Comparison of ENCODE assay signal across 10 cellular contexts in the genomic region with DNA sequence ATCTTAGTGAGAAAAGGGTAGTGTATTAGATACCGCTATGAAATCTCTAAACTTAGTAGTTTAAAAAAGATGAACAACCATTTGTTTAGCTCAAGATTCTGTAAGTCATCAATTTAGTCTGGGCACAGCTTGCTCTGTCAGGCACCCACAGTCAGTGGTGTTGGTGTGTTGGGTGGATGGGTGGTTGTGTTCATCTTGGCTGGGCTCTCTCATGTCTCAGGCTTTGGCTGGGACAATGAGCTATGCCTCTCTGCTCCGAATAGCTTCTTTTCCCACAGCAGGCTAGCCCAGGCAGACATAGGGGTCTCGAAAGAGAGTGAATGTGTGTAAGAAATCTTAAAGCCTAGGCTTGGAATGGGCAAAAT.
DNase-seq lines count a peak whose midpoint lies in the region; ATAC-seq, FAIRE-seq and TF ChIP-seq lines count a peak whose summit lies in the region.
"Had no signal": no experiment of that assay in that cellular context is flagged by ENCODE, and none has a peak within 500 bp of the region (broad histone marks: within the 10 kb centered on the region; RNA-seq: fewer than 3 reads in every experiment).

No MANE protein-coding gene starts in this region.

- intact Hi-C loops in testis (cut with DNase I; ENCODE audit: low total_unique reads), result no loop called here

- no peak overlapping the region for H2BK120ac ChIP-seq in H1 (replicated peaks; ENCODE audit: low read depth, low read length)

- H3K4me3 ChIP-seq in H1 (ENCODE audit: extremely low read depth in 1 of 4, insufficient read depth in 2 of 4, low read depth in 3 of 4, low read length in 4 of 4), result no peak overlapping the region
- H3K4me3 ChIP-seq in neural progenitor cell, result no peak overlapping the region
- H3K4me3 ChIP-seq in testis, result no peak overlapping the region
- H3K4me3 ChIP-seq in GM23248, result no peak overlapping the region
- no peak overlapping the region for H3K4me3 ChIP-seq in foreskin fibroblast (ENCODE audit: low read depth in 1 of 2, low read length in 2 of 2)

- H2BK15ac ChIP-seq in H1 (ENCODE audit: low read length), result no peak overlapping the region

- H4K8ac ChIP-seq in H1 (ENCODE audit: extremely low read depth, insufficient read depth, low read length), result no peak overlapping the region

- no peaks in the 10 kb centered on the region for H3F3A ChIP-seq in neural progenitor cell (ENCODE audit: low read depth)
- H3F3A ChIP-seq in GM23248 (ENCODE audit: insufficient read depth), result no peaks in the 10 kb centered on the region

- H4K91ac ChIP-seq in H1 (replicated peaks; ENCODE audit: insufficient read length, low read length), result no peak overlapping the region

- H3K9me3 Mint-ChIP-seq in neural progenitor cell, result no peaks in the 10 kb centered on the region

- CTCF ChIA-PET in H1 (lab: Charles Lee; ENCODE audit: partially characterized antibody), result interaction anchor here (0.6 to 1.4 kb wide), 3 partner anchors 17 to 465 kb away, joined by 3 read pairs; no protein-coding TSS in a partner anchor

- no peaks in the 10 kb centered on the region for H3K9me2 ChIP-seq in GM23248 (ENCODE audit: insufficient read depth)

- no peak overlapping the region for H3K9ac ChIP-seq in H1 (replicated peaks in 1 of 4; ENCODE audit: extremely low read depth in 1 of 4, low read depth in 3 of 4, low read length in 3 of 4)
- H3K9ac ChIP-seq in neural progenitor cell, result no peak overlapping the region
- no peak overlapping the region for H3K9ac ChIP-seq in GM23248

- no peak overlapping the region for H4K5ac ChIP-seq in H1 (ENCODE audit: insufficient read length, low read depth, low read length)

- H3K4ac ChIP-seq in H1 (replicated peaks; ENCODE audit: insufficient read length, low read depth, low read length), result no peak overlapping the region

- no peak overlapping the region for H2BK5ac ChIP-seq in H1 (ENCODE audit: low read depth, low read length)

- in situ Hi-C loops in GM23248 (cut with MboI), result no loop called here

- H3K14ac ChIP-seq in H1 (ENCODE audit: insufficient read length), result no peak overlapping the region

- H3K18ac ChIP-seq in H1 (ENCODE audit: extremely low read depth, low read length), result no peak overlapping the region

- POLR2A ChIA-PET in H1 (lab: Charles Lee; ENCODE audit: partially characterized antibody), result no interaction called here

- TF ChIP-seq POLR2A in H1 (IDR thresholded peaks at IDR 0.05; ENCODE audit: control extremely low read depth in 1 of 2, low read depth in 2 of 2, low read length in 2 of 2) (no peak), testis (IDR thresholded peaks at IDR 0.05) (no peak)

- peaks cover 0 to 11% (median 3%) of the 10 kb centered on the region in 4 experiments; a peak in 2 of 7 replicates for H3K4me1 ChIP-seq in H1 (replicated peaks in 1 of 4; ENCODE audit: control insufficient read depth in 3 of 4, insufficient read depth in 4 of 4, low read length in 3 of 4)
- peaks cover 5% of the 10 kb centered on the region for H3K4me1 ChIP-seq in neural progenitor cell
- no peaks in the 10 kb centered on the region for H3K4me1 ChIP-seq in testis
- H3K4me1 ChIP-seq in GM23248 (ENCODE audit: insufficient read depth), result peaks cover 3% of the 10 kb centered on the region; the same call in 1 of the 2 replicates

- no peak for FAIRE-seq in H1 (lab: Jason Lieb, UNC)

- H3K4me2 ChIP-seq in H1 (ENCODE audit: insufficient read depth in 1 of 2, low read depth in 2 of 2, low read length in 2 of 2) (no peak overlapping the region), neural progenitor cell (no peak overlapping the region), GM23248 (ENCODE audit: unreplicated experiment) (no peak overlapping the region)

- H3K27ac Mint-ChIP-seq in neural progenitor cell, result no peak overlapping the region

- no peaks in the 10 kb centered on the region for H3K23me2 ChIP-seq in H1 (ENCODE audit: low read depth, low read length)

- H3K27ac ChIP-seq in H1 (ENCODE audit: low read depth, low read length) (no peak overlapping the region), neural progenitor cell (no peak overlapping the region), testis (no peak overlapping the region), GM23248 (no peak overlapping the region)

- ATAC-seq in GM19025 (IDR thresholded peaks at IDR 0.05; ENCODE audit: low read depth, unreplicated experiment), result peak; percentile 19
- ATAC-seq in GM21717 (IDR thresholded peaks at IDR 0.05; ENCODE audit: unreplicated experiment), result peak; percentile 19
- peak; percentile 19 for ATAC-seq in HG03139 (IDR thresholded peaks at IDR 0.05; ENCODE audit: unreplicated experiment)

- H3K4me3 Mint-ChIP-seq in neural progenitor cell, result no peak overlapping the region

- H3K79me1 ChIP-seq in H1 (ENCODE audit: low read depth, low read length), result no peaks in the 10 kb centered on the region

- H3K36me3 ChIP-seq in H1 (ENCODE audit: control insufficient read depth in 2 of 4, insufficient read depth in 4 of 4, low read length in 3 of 4) (no peaks in the 10 kb centered on the region), neural progenitor cell (no peaks in the 10 kb centered on the region), testis (ENCODE audit: low read depth, missing control alignments) (no peaks in the 10 kb centered on the region), GM23248 (ENCODE audit: low read depth) (no peaks in the 10 kb centered on the region)

- DNase-seq in H1 (ENCODE audit: low read depth in 1 of 2, low spot score in 2 of 2) (no peak), neural progenitor cell (ENCODE audit: low spot score) (no peak), testis (no peak), GM23248 (no peak), foreskin fibroblast (no peak)
- DNase-seq: caudate nucleus, NCI-H1436 had no signal

- no peak overlapping the region for H3K56ac ChIP-seq in H1 (replicated peaks; ENCODE audit: insufficient read length, low read depth, low read length)

- H3K4me1 Mint-ChIP-seq in neural progenitor cell, result no peaks in the 10 kb centered on the region

- no peak for TF ChIP-seq CTCF in H1 (IDR thresholded peaks at IDR 0.05; ENCODE audit: control extremely low read depth in 1 of 3, insufficient read depth in 1 of 3, low read depth in 1 of 3, low read length in 3 of 3)
- no peak for TF ChIP-seq CTCF in neural progenitor cell (IDR thresholded peaks at IDR 0.05)
- no peak for TF ChIP-seq CTCF in testis (IDR thresholded peaks at IDR 0.05)
- TF ChIP-seq CTCF in foreskin fibroblast (IDR thresholded peaks at IDR 0.05; ENCODE audit: low read depth, low read length), result no peak

- TF ChIP-seq RAD21 in H1 (IDR thresholded peaks at IDR 0.05 in 1 of 2, conservative IDR thresholded peaks at IDR 0.05 in 1 of 2; ENCODE audit: low read depth in 2 of 2, low read length in 2 of 2), result no peak

- no peak overlapping the region for H2AK5ac ChIP-seq in H1 (ENCODE audit: low read depth, low read length)

- no peak for TF ChIP-seq EP300 in H1 (IDR thresholded peaks at IDR 0.05; ENCODE audit: borderline replicate concordance in 1 of 2, low read depth in 2 of 2, low read length in 2 of 2)

- H2AFZ ChIP-seq in H1 (ENCODE audit: low read length) (no peak overlapping the region), neural progenitor cell (replicated peaks) (no peak overlapping the region), GM23248 (no peak overlapping the region)

- H4K20me1 ChIP-seq in H1 (replicated peaks in 1 of 2; ENCODE audit: control insufficient read depth in 1 of 2, insufficient read depth in 2 of 2, low read length in 2 of 2) (no peaks in the 10 kb centered on the region), neural progenitor cell (ENCODE audit: low read depth) (no peaks in the 10 kb centered on the region), GM23248 (ENCODE audit: insufficient read depth) (no peaks in the 10 kb centered on the region)

- H3K9me3 ChIP-seq in H1 (ENCODE audit: insufficient read depth in 2 of 2, low read depth in 1 of 2, low read length in 1 of 2), result no peaks in the 10 kb centered on the region; a peak in 2 of 4 replicates
- H3K9me3 ChIP-seq in neural progenitor cell (ENCODE audit: low read depth), result no peaks in the 10 kb centered on the region
- no peaks in the 10 kb centered on the region for H3K9me3 ChIP-seq in testis
- H3K9me3 ChIP-seq in GM23248 (ENCODE audit: low read depth), result no peaks in the 10 kb centered on the region

- H3K79me2 ChIP-seq in H1 (ENCODE audit: control insufficient read depth in 1 of 2, insufficient read depth in 2 of 2, low read length in 2 of 2) (no peaks in the 10 kb centered on the region), neural progenitor cell (ENCODE audit: low read depth) (no peaks in the 10 kb centered on the region), GM23248 (ENCODE audit: insufficient read depth) (no peaks in the 10 kb centered on the region)

- H3K36me3 Mint-ChIP-seq in neural progenitor cell, result no peaks in the 10 kb centered on the region

- H3K27me3 Mint-ChIP-seq in neural progenitor cell (ENCODE audit: insufficient read depth, low read depth), result peaks cover 6% of the 10 kb centered on the region

- peak overlapping the region; percentile 51; the same call in 1 of the 2 replicates for H2BK20ac ChIP-seq in H1 (ENCODE audit: low read length)

- 88% methylated on average over 3 of the region's 3 CpGs; no CpG with 5 or more reads in 1 of the 2 experiments for WGBS in H1 (ENCODE audit: extremely low coverage in 1 of 2, insufficient coverage in 1 of 2, insufficient read length in 1 of 2, insufficient replicate concordance in 2 of 2, low coverage in 1 of 2, low lambda C conversion rate in 2 of 2, missing lambda C conversion rate in 1 of 2), 2 experiments
- 89 to 90% methylated on average over 3 of the region's 3 CpGs for WGBS in testis, 2 donors
- 92 to 97% methylated on average over 3 of the region's 3 CpGs for WGBS in GM23248 (ENCODE audit: low coverage in 1 of 2, low lambda C conversion rate in 2 of 2, missing lambda C conversion rate in 2 of 2), 2 experiments

- no peak overlapping the region for H3K23ac ChIP-seq in H1 (ENCODE audit: insufficient read length)

- H3K27me3 ChIP-seq in H1 (replicated peaks in 1 of 4; ENCODE audit: control insufficient read depth in 3 of 4, extremely low read depth in 1 of 4, insufficient read depth in 3 of 4, low read length in 3 of 4), result peaks cover 0 to 2% (median 0%) of the 10 kb centered on the region in 4 experiments; a peak in 1 of 7 replicates
- no peaks in the 10 kb centered on the region for H3K27me3 ChIP-seq in neural progenitor cell
- no peaks in the 10 kb centered on the region for H3K27me3 ChIP-seq in testis
- H3K27me3 ChIP-seq in GM23248 (replicated peaks; ENCODE audit: insufficient read depth), result 0 out of 2 replicates have a peak, but pooled peaks cover 2% of the 10 kb centered on the region

- no peak overlapping the region for H2BK12ac ChIP-seq in H1 (ENCODE audit: low read depth, low read length)

TF ChIP-seq in H1, 55 proteins besides CTCF, POLR2A, EP300 and RAD21 (continues in another document):
- TF ChIP-seq, protein P1, sequence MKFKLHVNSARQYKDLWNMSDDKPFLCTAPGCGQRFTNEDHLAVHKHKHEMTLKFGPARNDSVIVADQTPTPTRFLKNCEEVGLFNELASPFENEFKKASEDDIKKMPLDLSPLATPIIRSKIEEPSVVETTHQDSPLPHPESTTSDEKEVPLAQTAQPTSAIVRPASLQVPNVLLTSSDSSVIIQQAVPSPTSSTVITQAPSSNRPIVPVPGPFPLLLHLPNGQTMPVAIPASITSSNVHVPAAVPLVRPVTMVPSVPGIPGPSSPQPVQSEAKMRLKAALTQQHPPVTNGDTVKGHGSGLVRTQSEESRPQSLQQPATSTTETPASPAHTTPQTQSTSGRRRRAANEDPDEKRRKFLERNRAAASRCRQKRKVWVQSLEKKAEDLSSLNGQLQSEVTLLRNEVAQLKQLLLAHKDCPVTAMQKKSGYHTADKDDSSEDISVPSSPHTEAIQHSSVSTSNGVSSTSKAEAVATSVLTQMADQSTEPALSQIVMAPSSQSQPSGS (IDR thresholded peaks at IDR 0.05; ENCODE audit: low read length), result no peak
